In the genomic region with DNA sequence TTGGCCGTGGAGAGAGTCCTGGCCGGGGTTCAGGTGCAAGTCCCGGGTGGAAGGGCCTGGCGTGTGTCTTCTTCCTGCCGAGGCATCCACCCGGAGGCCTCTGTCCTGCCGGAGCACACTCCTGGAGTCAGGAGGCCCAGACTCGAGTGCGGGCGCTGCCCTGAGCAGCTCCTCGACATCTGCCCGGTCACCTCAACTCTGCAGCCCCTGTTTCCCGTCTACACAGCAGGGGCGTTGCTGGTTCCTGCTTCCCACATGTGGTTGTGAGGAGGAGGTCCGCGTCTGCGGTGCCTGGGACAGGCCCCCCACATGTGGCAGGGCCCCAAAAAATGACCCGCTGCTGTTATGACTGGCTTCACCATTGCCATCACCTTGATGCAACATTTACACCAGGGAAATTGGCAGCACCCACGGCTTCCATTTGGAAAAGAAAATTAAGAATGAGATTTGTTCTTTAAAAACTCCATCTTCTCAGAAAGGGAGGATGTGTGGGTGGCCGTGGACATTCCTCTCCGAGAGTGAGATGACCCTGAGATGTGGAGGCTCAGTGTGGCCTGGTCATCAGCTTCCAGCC, we compare ENCODE assay signal across 21 cellular contexts.
DNase-seq lines count a peak whose midpoint lies in the region; ATAC-seq, FAIRE-seq and TF ChIP-seq lines count a peak whose summit lies in the region.
"Had no signal": no experiment of that assay in that cellular context is flagged by ENCODE, and none has a peak within 500 bp of the region (broad histone marks: within the 10 kb centered on the region; RNA-seq: fewer than 3 reads in every experiment).

No MANE protein-coding gene starts in this region.

- DNase-seq in ascending aorta (ENCODE audit: low spot score in 2 of 2), result no peak
- no peak for DNase-seq in lower lobe of right lung
- DNase-seq in thyroid gland, result no peak
- DNase-seq in stimulated activated CD4-positive, alpha-beta T cell treated with anti-CD3 and anti-CD28 coated beads, Interleukin-12 subunit alpha, Interleukin-12 subunit beta, amount 100 ng/mL, for 4 hours, result no peak
- DNase-seq in HTR-8/SVneo (ENCODE audit: insufficient read length, low spot score), result no peak
- no peak for DNase-seq in activated T-cell treated with anti-CD3 and anti-CD28 coated beads, Interleukin-2, amount 50 U/mL, for 4 hours
- DNase-seq: ACHN; BE2C; C1 segment of cervical spinal cord; CD4-positive, CD25-positive, alpha-beta regulatory T cell; CD8-positive, alpha-beta memory T cell; COR-L47; H9 had no signal

- CTCF ChIA-PET in HEK293 (lab: Yijun Ruan, JAX), result interaction anchor here (0.6 kb wide), 1 partner anchor 41 kb away, joined by 3 read pairs; no protein-coding TSS in a partner anchor

- H3K4me3 ChIP-seq in HEK293 (ENCODE audit: low read depth, low read length) (no peak overlapping the region), ascending aorta (peak overlapping the region in 1 of 2 donors; percentile 16), lower lobe of right lung (no peak overlapping the region), thyroid gland (replicated peaks in 1 of 3) (no peak overlapping the region)

- H3K4me1 Mint-ChIP-seq in activated T-cell treated with anti-CD3 and anti-CD28 coated beads, Interleukin-2, amount 50 U/mL, for 4 hours (ENCODE audit: low read depth), result no peaks in the 10 kb centered on the region
- H3K4me1 Mint-ChIP-seq: CD4-positive, CD25-positive, alpha-beta regulatory T cell; CD8-positive, alpha-beta memory T cell had no signal

- TF ChIP-seq CTCF in HEK293 (tag by site-specific recombination; IDR thresholded peaks at IDR 0.05) (no peak), ascending aorta (IDR thresholded peaks at IDR 0.05) (no peak), lower lobe of right lung (IDR thresholded peaks at IDR 0.05) (no peak), thyroid gland (IDR thresholded peaks at IDR 0.05) (no peak)

- ATAC-seq in lower lobe of right lung (peak; percentile 16 to 44), SK-N-SH treated with all-trans-retinoic acid at 6 μM for 48 hours (no peak)
- no peak for ATAC-seq in activated T-cell treated with anti-CD3 and anti-CD28 coated beads, Interleukin-2, amount 50 U/mL, for 4 hours

- H3K27me3 Mint-ChIP-seq in activated T-cell treated with anti-CD3 and anti-CD28 coated beads, Interleukin-2, amount 50 U/mL, for 4 hours (ENCODE audit: low read depth), result no peaks in the 10 kb centered on the region
- H3K27me3 Mint-ChIP-seq: CD4-positive, CD25-positive, alpha-beta regulatory T cell had no signal

- no peak overlapping the region for H3K27ac ChIP-seq in HEK293 (ENCODE audit: extremely low read depth, low read depth, low read length)
- peak overlapping the region; percentile 73 to 83 for H3K27ac ChIP-seq in ascending aorta
- no peak overlapping the region for H3K27ac ChIP-seq in lower lobe of right lung
- peak overlapping the region; percentile 53 to 66 (median 63) for H3K27ac ChIP-seq in thyroid gland

- FAIRE-seq in HTR-8/SVneo (lab: Jason Lieb, UNC), result no peak
- FAIRE-seq: A204.1, D721Med, G401.6, GM12891, GM19239, H1 had no signal

- H3K9me3 ChIP-seq in HEK293 (ENCODE audit: control insufficient read depth, insufficient read depth, low read depth, low read length) (no peaks in the 10 kb centered on the region), ascending aorta (no peaks in the 10 kb centered on the region), lower lobe of right lung (no peaks in the 10 kb centered on the region), thyroid gland (no peaks in the 10 kb centered on the region)
- H3K9me3 ChIP-seq: BE2C had no signal

- H3K27me3 ChIP-seq in ascending aorta (no peaks in the 10 kb centered on the region), lower lobe of right lung (ENCODE audit: low read depth) (no peaks in the 10 kb centered on the region), thyroid gland (no peaks in the 10 kb centered on the region)
- H3K27me3 ChIP-seq: BE2C had no signal

- 42 to 79% methylated on average over 7 to 21 of the region's 21 CpGs for WGBS in thyroid gland, 2 donors

- H3K36me3 Mint-ChIP-seq in activated T-cell treated with anti-CD3 and anti-CD28 coated beads, Interleukin-2, amount 50 U/mL, for 4 hours (ENCODE audit: insufficient read depth), result no peaks in the 10 kb centered on the region
- H3K36me3 Mint-ChIP-seq: CD4-positive, CD25-positive, alpha-beta regulatory T cell; CD8-positive, alpha-beta memory T cell had no signal

- H3K4me1 ChIP-seq in HEK293 (ENCODE audit: control insufficient read depth, insufficient read depth, low read length) (no peaks in the 10 kb centered on the region), ascending aorta (peaks cover 6 to 38% of the 10 kb centered on the region in 2 donors), lower lobe of right lung (peaks cover 30% of the 10 kb centered on the region), thyroid gland (peaks cover 75 to 81% of the 10 kb centered on the region in 2 donors)
- H3K4me1 ChIP-seq: BE2C had no signal

- no peak for TF ChIP-seq POLR2A in thyroid gland (IDR thresholded peaks at IDR 0.05)

- intact Hi-C loops in ascending aorta (cut with DNase I) (loop anchor here (2.0 kb wide), 1 partner anchor 36 kb away; no protein-coding TSS in a partner anchor), lower lobe of right lung (cut with DNase I) (no loop called here), thyroid gland (cut with DNase I) (no loop called here)

- H3K36me3 ChIP-seq in HEK293 (ENCODE audit: control insufficient read depth in 2 of 2, insufficient read depth in 1 of 2, low read length in 2 of 2) (no peaks in the 10 kb centered on the region), ascending aorta (peaks cover 0 to 7% of the 10 kb centered on the region in 2 donors), lower lobe of right lung (no peaks in the 10 kb centered on the region), thyroid gland (no peaks in the 10 kb centered on the region)
- H3K36me3 ChIP-seq: BE2C had no signal

- H3K4me3 Mint-ChIP-seq in activated T-cell treated with anti-CD3 and anti-CD28 coated beads, Interleukin-2, amount 50 U/mL, for 4 hours, result no peak overlapping the region
- H3K4me3 Mint-ChIP-seq: CD4-positive, CD25-positive, alpha-beta regulatory T cell; CD8-positive, alpha-beta memory T cell; H9 had no signal

- H3K9me3 Mint-ChIP-seq in activated T-cell treated with anti-CD3 and anti-CD28 coated beads, Interleukin-2, amount 50 U/mL, for 4 hours, result no peaks in the 10 kb centered on the region
- H3K9me3 Mint-ChIP-seq: CD4-positive, CD25-positive, alpha-beta regulatory T cell; CD8-positive, alpha-beta memory T cell; H9 had no signal

- POLR2A ChIA-PET in HEK293 (lab: Yijun Ruan, JAX), result no interaction called here

TF ChIP-seq in HEK293, 187 proteins besides CTCF, POLR2A, EP300 and RAD21:
- TF ChIP-seq GLI4 (tag by site-specific recombination; IDR thresholded peaks at IDR 0.05) (no peak), ZNF112 (tag by site-specific recombination; IDR thresholded peaks at IDR 0.05) (peak; percentile 94)

TF ChIP-seq in SK-N-SH treated with all-trans-retinoic acid at 6 μM for 48 hours, 23 proteins besides CTCF, POLR2A, EP300 and RAD21:
- TF ChIP-seq BACH2 (CRISPR knock-in tag; IDR thresholded peaks at IDR 0.05; ENCODE audit: borderline replicate concordance), result no peak
- TF ChIP-seq, protein P1, sequence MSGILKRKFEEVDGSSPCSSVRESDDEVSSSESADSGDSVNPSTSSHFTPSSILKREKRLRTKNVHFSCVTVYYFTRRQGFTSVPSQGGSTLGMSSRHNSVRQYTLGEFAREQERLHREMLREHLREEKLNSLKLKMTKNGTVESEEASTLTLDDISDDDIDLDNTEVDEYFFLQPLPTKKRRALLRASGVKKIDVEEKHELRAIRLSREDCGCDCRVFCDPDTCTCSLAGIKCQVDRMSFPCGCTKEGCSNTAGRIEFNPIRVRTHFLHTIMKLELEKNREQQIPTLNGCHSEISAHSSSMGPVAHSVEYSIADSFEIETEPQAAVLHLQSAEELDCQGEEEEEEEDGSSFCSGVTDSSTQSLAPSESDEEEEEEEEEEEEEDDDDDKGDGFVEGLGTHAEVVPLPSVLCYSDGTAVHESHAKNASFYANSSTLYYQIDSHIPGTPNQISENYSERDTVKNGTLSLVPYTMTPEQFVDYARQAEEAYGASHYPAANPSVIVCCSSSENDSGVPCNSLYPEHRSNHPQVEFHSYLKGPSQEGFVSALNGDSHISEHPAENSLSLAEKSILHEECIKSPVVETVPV (CRISPR knock-in tag; IDR thresholded peaks at IDR 0.05), result no peak
- TF ChIP-seq RARB (CRISPR knock-in tag; IDR thresholded peaks at IDR 0.05), result no peak
- TF ChIP-seq, protein P2, sequence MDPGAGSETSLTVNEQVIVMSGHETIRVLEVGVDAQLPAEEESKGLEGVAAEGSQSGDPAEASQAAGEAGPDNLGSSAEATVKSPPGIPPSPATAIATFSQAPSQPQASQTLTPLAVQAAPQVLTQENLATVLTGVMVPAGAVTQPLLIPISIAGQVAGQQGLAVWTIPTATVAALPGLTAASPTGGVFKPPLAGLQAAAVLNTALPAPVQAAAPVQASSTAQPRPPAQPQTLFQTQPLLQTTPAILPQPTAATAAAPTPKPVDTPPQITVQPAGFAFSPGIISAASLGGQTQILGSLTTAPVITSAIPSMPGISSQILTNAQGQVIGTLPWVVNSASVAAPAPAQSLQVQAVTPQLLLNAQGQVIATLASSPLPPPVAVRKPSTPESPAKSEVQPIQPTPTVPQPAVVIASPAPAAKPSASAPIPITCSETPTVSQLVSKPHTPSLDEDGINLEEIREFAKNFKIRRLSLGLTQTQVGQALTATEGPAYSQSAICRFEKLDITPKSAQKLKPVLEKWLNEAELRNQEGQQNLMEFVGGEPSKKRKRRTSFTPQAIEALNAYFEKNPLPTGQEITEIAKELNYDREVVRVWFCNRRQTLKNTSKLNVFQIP (CRISPR knock-in tag; IDR thresholded peaks at IDR 0.05; ENCODE audit: borderline replicate concordance, low read depth), result no peak
TF ChIP-seq in SK-N-SH treated with all-trans-retinoic acid at 6 μM for 48 hours: peak in this region for 0.

Comparison
In these comparisons a context has a peak if more than half of its experiments do, and no peak if none do; other contexts are left out.
1. H3K27ac ChIP-seq: peak in ascending aorta (2 of 2) and thyroid gland (3 of 3); none in HEK293 (single experiment) and lower lobe of right lung (single experiment).
2. ATAC-seq: peak in lower lobe of right lung (2 of 2); none in SK-N-SH treated with all-trans-retinoic acid at 6 μM for 48 hours (single experiment) and activated T-cell treated with anti-CD3 and anti-CD28 coated beads, Interleukin-2, amount 50 U/mL, for 4 hours (0 of 2).